In the genomic region with DNA sequence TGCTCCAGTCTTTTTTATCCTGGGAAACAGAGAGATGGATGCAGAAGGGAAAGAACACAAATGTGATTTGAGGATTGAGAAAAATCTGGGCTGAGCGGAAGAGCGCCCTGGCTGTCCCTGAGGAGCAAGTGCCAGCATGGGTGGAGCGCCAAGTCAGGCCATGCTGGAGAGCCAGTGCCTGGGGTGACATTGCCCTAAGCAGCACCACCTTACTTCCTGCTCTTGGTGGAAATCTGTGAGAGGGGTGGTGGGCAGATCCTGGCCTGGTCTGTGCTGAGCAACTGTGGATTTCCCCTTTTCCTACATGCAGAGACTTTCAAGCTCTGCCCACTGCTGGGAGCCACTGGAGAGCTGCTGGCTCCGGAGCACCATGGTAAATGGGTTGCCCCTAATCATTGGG, we compare ENCODE assay signal across 11 cellular contexts. TPM values are rescaled to one million over a fixed set of nuclear protein-coding genes. Genes with fewer than 3 reads are reported as not detected.
DNase-seq lines count a peak whose midpoint lies in the region; ATAC-seq and TF ChIP-seq lines count a peak whose summit lies in the region.
"Had no signal": no experiment of that assay in that cellular context is flagged by ENCODE, and none has a peak within 500 bp of the region (broad histone marks: within the 10 kb centered on the region; RNA-seq: fewer than 3 reads in every experiment).

No MANE protein-coding gene starts in this region.

- no peak overlapping the region for H3K4me2 ChIP-seq in DND-41 (ENCODE audit: insufficient read depth, low read length)

- BruUV-seq in A673 (replicated peaks; lab: Mats Ljungman, UMichigan), result no TSS peak

- H3K79me2 ChIP-seq in DND-41 (ENCODE audit: insufficient read depth, low read length), result no peaks in the 10 kb centered on the region

- H3K27me3 ChIP-seq in DND-41 (ENCODE audit: insufficient read depth, low read length, poor library complexity) (no peaks in the 10 kb centered on the region), RWPE2 (ENCODE audit: insufficient read depth, poor library complexity, severe bottlenecking) (no peaks in the 10 kb centered on the region), foreskin keratinocyte (no peaks in the 10 kb centered on the region), prostate gland (replicated peaks; ENCODE audit: insufficient read depth) (no peaks in the 10 kb centered on the region), A673 (replicated peaks; ENCODE audit: insufficient read depth, low read depth, low read length, poor library complexity) (no peaks in the 10 kb centered on the region)
- H3K27me3 ChIP-seq: colonic mucosa had no signal

- TF ChIP-seq CTCF in DND-41 (IDR thresholded peaks at IDR 0.05; ENCODE audit: borderline replicate concordance, extremely low read depth, low read length, poor library complexity, severe bottlenecking) (no peak), RWPE2 (IDR thresholded peaks at IDR 0.05; ENCODE audit: poor library complexity, severe bottlenecking) (no peak), foreskin keratinocyte (conservative IDR thresholded peaks at IDR 0.05) (peak; percentile 18), prostate gland (IDR thresholded peaks at IDR 0.05) (no peak), A673 (conservative IDR thresholded peaks at IDR 0.05; ENCODE audit: low read depth, low read length) (no peak)

- intact Hi-C loops in prostate gland (cut with DNase I) (no loop called here), A673 (cut with micrococcal nuclease; ENCODE audit: unreplicated experiment) (no loop called here)

- H4K20me1 ChIP-seq in DND-41 (ENCODE audit: insufficient read depth, low read length), result no peaks in the 10 kb centered on the region

- no peak overlapping the region for H3K4me3 ChIP-seq in DND-41 (ENCODE audit: low read depth in 1 of 2, low read length in 2 of 2)
- no peak overlapping the region for H3K4me3 ChIP-seq in RWPE2 (ENCODE audit: severe bottlenecking)
- H3K4me3 ChIP-seq in prostate gland, result no peak overlapping the region
- no peak overlapping the region for H3K4me3 ChIP-seq in A673 (ENCODE audit: low read depth, low read length, poor library complexity, severe bottlenecking)
- H3K4me3 ChIP-seq: colonic mucosa had no signal

- CTCF ChIA-PET in A673 (lab: Charles Lee), result interaction anchor here (0.6 kb wide), 1 partner anchor 254 kb away, joined by 4 read pairs; no protein-coding TSS in a partner anchor

- DNase-seq in DND-41 (no peak), RWPE2 (ENCODE audit: low spot score) (no peak), foreskin keratinocyte (no peak), prostate gland (ENCODE audit: low spot score) (no peak), NCI-H526 (lab: John Stamatoyannopoulos, UW) (no peak), A673 (ENCODE audit: low spot score) (no peak), SHP77 (lab: John Stamatoyannopoulos, UW) (no peak)
- DNase-seq in activated CD4-positive, CD25-positive, alpha-beta regulatory T cell (lab: John Stamatoyannopoulos, UW), result no peak
- DNase-seq: activated CD4-positive, alpha-beta T cell treated with anti-CD3 and anti-CD28 coated beads, Interleukin-2, amount 50 U/mL, for 4 hours; colonic mucosa; NK-92 treated with Interleukin-12 subunit alpha and Interleukin-12 subunit beta, amount 100 ng/mL, for 24 hours had no signal

- no peak overlapping the region for H3K9ac ChIP-seq in DND-41 (ENCODE audit: low read depth, low read length)

- H3K36me3 ChIP-seq in DND-41 (ENCODE audit: insufficient read depth, low read length) (no peaks in the 10 kb centered on the region), RWPE2 (ENCODE audit: low read depth) (no peaks in the 10 kb centered on the region), prostate gland (no peaks in the 10 kb centered on the region), A673 (ENCODE audit: insufficient read depth, low read length, poor library complexity, severe bottlenecking) (no peaks in the 10 kb centered on the region)
- H3K36me3 ChIP-seq: colonic mucosa had no signal

- H3K27ac ChIP-seq in DND-41 (ENCODE audit: low read length), result peak overlapping the region; percentile 63
- peak overlapping the region; percentile 69 for H3K27ac ChIP-seq in RWPE2 (ENCODE audit: poor library complexity, severe bottlenecking)
- H3K27ac ChIP-seq in foreskin keratinocyte, result peak overlapping the region; percentile 40
- peak overlapping the region; percentile 39 to 52 for H3K27ac ChIP-seq in prostate gland
- H3K27ac ChIP-seq in A673 (ENCODE audit: low read depth, low read length, poor library complexity, severe bottlenecking), result no peak overlapping the region

- no peaks in the 10 kb centered on the region for H3K9me3 ChIP-seq in DND-41 (ENCODE audit: insufficient read depth, low read length, severe bottlenecking)
- no peaks in the 10 kb centered on the region for H3K9me3 ChIP-seq in RWPE2 (ENCODE audit: severe bottlenecking)
- no peaks in the 10 kb centered on the region for H3K9me3 ChIP-seq in prostate gland
- H3K9me3 ChIP-seq in A673 (ENCODE audit: low read depth, low read length, poor library complexity, severe bottlenecking), result no peaks in the 10 kb centered on the region
- H3K9me3 ChIP-seq: colonic mucosa had no signal

- TF ChIP-seq POLR2A in prostate gland (IDR thresholded peaks at IDR 0.05), result no peak

- no peak overlapping the region for H2AFZ ChIP-seq in DND-41 (ENCODE audit: low read depth, low read length)

- ATAC-seq in DND-41 (ENCODE audit: insufficient read depth, low read depth) (no peak), RWPE2 (ENCODE audit: low read depth) (peak; percentile 16; the same call in 2 of the 3 replicates), foreskin keratinocyte (peak; percentile 46)

- POLR2A ChIA-PET in A673 (lab: Charles Lee; ENCODE audit: low non-redundant PET), result no interaction called here

- H3K4me1 ChIP-seq in DND-41 (ENCODE audit: insufficient read depth, low read length) (peaks cover 54% of the 10 kb centered on the region), RWPE2 (ENCODE audit: insufficient read depth, poor library complexity, severe bottlenecking) (peaks cover 37% of the 10 kb centered on the region), foreskin keratinocyte (peaks cover 19% of the 10 kb centered on the region), prostate gland (replicated peaks) (peaks cover 7% of the 10 kb centered on the region), A673 (ENCODE audit: insufficient read depth, low read length, poor library complexity, severe bottlenecking) (peaks cover 4% of the 10 kb centered on the region)

- 48% methylated on average over 4 of the region's 4 CpGs for WGBS in prostate gland

RNA-seq across cellular contexts. Expression of a gene that starts 36.9 kb away (rescaled TPM):
- 276 and 302 TPM in 2 replicates for total RNA-seq in foreskin keratinocyte
- 260 and 285 TPM in 2 replicates for polyA plus RNA-seq in foreskin keratinocyte
- total RNA-seq in prostate gland, result 100 to 1,000 TPM; 259 to 265 TPM
- total RNA-seq in A673 (2021), result 20.7 and 39.6 TPM in 2 replicates

RNA-seq across cellular contexts. Expression of a gene that starts 44.1 kb away (rescaled TPM):
- total RNA-seq in foreskin keratinocyte (23.6 and 26.6 TPM in 2 replicates), prostate gland (10 to 100 TPM; 33.0 to 55.9 TPM), A673 (2021) (29.5 and 31.2 TPM in 2 replicates)
- polyA plus RNA-seq in foreskin keratinocyte, result 18.0 and 19.7 TPM in 2 replicates
